In genomic region chrX:65879977-65880799, GRCh38 we compare ENCODE assay signal across 1 cellular context.
TF ChIP-seq lines count a peak whose summit lies in the region.

No MANE protein-coding gene starts in this region.

TF ChIP-seq in K562, 482 proteins besides CTCF, POLR2A, EP300 and RAD21 (continued from another document and continues in another):
- peak; percentile 38; the same call in 1 of the 2 replicates for TF ChIP-seq NFRKB (IDR thresholded peaks at IDR 0.05; ENCODE audit: low read depth)
- TF ChIP-seq BHLHE40 (IDR thresholded peaks at IDR 0.05; ENCODE audit: low read length) = no peak
- TF ChIP-seq FOXA1 (IDR thresholded peaks at IDR 0.05; ENCODE audit: borderline replicate concordance) = no peak
- no peak for TF ChIP-seq RNF2 (IDR thresholded peaks at IDR 0.05)
- no peak for TF ChIP-seq ZNF696 (CRISPR knock-in tag; conservative IDR thresholded peaks at IDR 0.05)
- no peak for TF ChIP-seq TEAD2 (tag; IDR thresholded peaks at IDR 0.05)
- no peak for TF ChIP-seq TCFL5 (CRISPR knock-in tag; conservative IDR thresholded peaks at IDR 0.05)
- no peak for TF ChIP-seq PATZ1 (CRISPR knock-in tag; IDR thresholded peaks at IDR 0.05; ENCODE audit: borderline replicate concordance)
- no peak for TF ChIP-seq PML (IDR thresholded peaks at IDR 0.05; ENCODE audit: low read length)
- TF ChIP-seq ZKSCAN1 (IDR thresholded peaks at IDR 0.05; ENCODE audit: low read depth, low read length) = no peak
- no peak for TF ChIP-seq ZNF133 (CRISPR knock-in tag; IDR thresholded peaks at IDR 0.05)
- no peak for TF ChIP-seq ZNF609 (CRISPR knock-in tag; IDR thresholded peaks at IDR 0.05; ENCODE audit: borderline replicate concordance)
- no peak for TF ChIP-seq RERE (CRISPR knock-in tag; IDR thresholded peaks at IDR 0.05; ENCODE audit: borderline replicate concordance)
- TF ChIP-seq ZNF41 (CRISPR knock-in tag; conservative IDR thresholded peaks at IDR 0.05) = no peak
- TF ChIP-seq BDP1 (IDR thresholded peaks at IDR 0.05; ENCODE audit: insufficient read depth, insufficient read length) = no peak
- peak; percentile 29; the same call in 1 of the 2 replicates for TF ChIP-seq CEBPB (tag; IDR thresholded peaks at IDR 0.05)
- TF ChIP-seq ZNF830 (CRISPR knock-in tag; IDR thresholded peaks at IDR 0.05) = no peak
- no peak for TF ChIP-seq PHB (CRISPR knock-in tag; IDR thresholded peaks at IDR 0.05)
- no peak for TF ChIP-seq PTTG1 (tag; IDR thresholded peaks at IDR 0.05; ENCODE audit: low read depth)
- no peak for TF ChIP-seq NCOA6 (IDR thresholded peaks at IDR 0.05)
- TF ChIP-seq ZNF589 (CRISPR knock-in tag; IDR thresholded peaks at IDR 0.05; ENCODE audit: low read depth) = peak; percentile 59; the same call in 1 of the 2 replicates
- TF ChIP-seq IRF2 (CRISPR knock-in tag; IDR thresholded peaks at IDR 0.05) = no peak
- peak; percentile 58 to 60; a peak in 2 of 4 replicates for TF ChIP-seq TRIM24 (IDR thresholded peaks at IDR 0.05)
- TF ChIP-seq ZNF316 (IDR thresholded peaks at IDR 0.05) = peak; percentile 16; the same call in 1 of the 2 replicates
- no peak for TF ChIP-seq ZNF274 (IDR thresholded peaks at IDR 0.05; ENCODE audit: borderline replicate concordance, low read depth, low read length)
- TF ChIP-seq SNIP1 (IDR thresholded peaks at IDR 0.05; ENCODE audit: low read depth) = no peak
- TF ChIP-seq ELK3 (CRISPR knock-in tag; IDR thresholded peaks at IDR 0.05) = no peak
- no peak for TF ChIP-seq LCOR (CRISPR knock-in tag; IDR thresholded peaks at IDR 0.05)
- no peak for TF ChIP-seq TGIF2 (CRISPR knock-in tag; IDR thresholded peaks at IDR 0.05)
- TF ChIP-seq ZNF740 (CRISPR knock-in tag; IDR thresholded peaks at IDR 0.05) = no peak
- TF ChIP-seq ZNF740 (tag; IDR thresholded peaks at IDR 0.05) = peak in 1 of 2 experiments; percentile 12; a peak in 1 of 4 replicates
- no peak for TF ChIP-seq E2F3 (CRISPR knock-in tag; IDR thresholded peaks at IDR 0.05)
- TF ChIP-seq MBD2 (IDR thresholded peaks at IDR 0.05; ENCODE audit: borderline replicate concordance, low read depth) = no peak
- TF ChIP-seq ZNF398 (CRISPR knock-in tag; IDR thresholded peaks at IDR 0.05) = no peak
- no peak; the same call in 1 of the 2 replicates for TF ChIP-seq ZNF395 (CRISPR knock-in tag; IDR thresholded peaks at IDR 0.05)
- TF ChIP-seq FUS (optimal IDR thresholded peaks at IDR 0.05; ENCODE audit: low read depth, low read length) = no peak
- TF ChIP-seq ETV5 (CRISPR knock-in tag; IDR thresholded peaks at IDR 0.05; ENCODE audit: low read depth) = no peak
- TF ChIP-seq CUX1 (CRISPR knock-in tag; IDR thresholded peaks at IDR 0.05) = no peak
